ENCODE assay signal across 15 cellular contexts in the genomic region with DNA sequence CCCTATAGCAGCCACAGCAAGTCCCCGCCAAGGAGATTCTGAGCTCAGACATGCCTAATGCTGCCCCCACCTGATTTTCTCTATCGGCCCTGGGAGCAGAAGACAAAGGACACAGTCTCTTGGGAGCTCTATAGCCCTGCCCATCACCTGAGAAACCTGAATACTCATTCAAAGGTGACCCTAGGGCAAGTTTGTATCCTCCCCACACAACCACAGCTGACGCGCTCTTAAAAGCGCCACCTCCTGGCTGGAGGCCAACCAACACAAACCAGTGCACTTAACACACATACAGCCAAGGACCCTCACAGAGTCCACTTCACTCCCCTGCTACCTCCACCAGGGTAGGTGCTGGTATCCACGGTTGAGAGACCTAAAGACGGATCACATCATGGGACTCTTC. TPM values are rescaled to one million over a fixed set of nuclear protein-coding genes. Genes with fewer than 3 reads are reported as not detected.
A peak's percentile ranks its signal among the peaks of the same experiment; 100 is the strongest.
DNase-seq lines count a peak whose midpoint lies in the region; FAIRE-seq and TF ChIP-seq lines count a peak whose summit lies in the region.
"Had no signal": no experiment of that assay in that cellular context is flagged by ENCODE, and none has a peak within 500 bp of the region (broad histone marks: within the 10 kb centered on the region; RNA-seq: fewer than 3 reads in every experiment).

No MANE protein-coding gene starts in this region.

- FAIRE-seq in GM12892 (lab: Jason Lieb, UNC) = no peak
- FAIRE-seq: A204.1 had no signal

- DNase-seq in NCI-H1092 treated with DMSO at 0.1 percent for 48 hours (lab: John Stamatoyannopoulos, UW) (peak; percentile 5), NCI-H1092 (lab: John Stamatoyannopoulos, UW) (no peak), GM12864 (ENCODE audit: low read depth) (no peak), NCI-H526 (lab: John Stamatoyannopoulos, UW) (peak; percentile 31 to 46), iPS DF 4.7 (ENCODE audit: extremely low read depth, low spot score) (peak; percentile 41), mesenteric fat pad (ENCODE audit: low spot score) (no peak), GM12892 (ENCODE audit: insufficient read length) (no peak)
- no peak for DNase-seq in activated effector memory CD4-positive, alpha-beta T cell treated with anti-CD3 and anti-CD28 coated beads, Interleukin-2, amount 50 U/mL, for 16 hours
- DNase-seq: cerebellar nuclear complex, NCI-H2171 treated with DMSO at 0.1 percent for 48 hours, T1000, upper lobe of right lung had no signal

- H3K4me3 ChIP-seq in GM12864 (ENCODE audit: low read depth, low read length) = no peak overlapping the region
- H3K4me3 ChIP-seq: esophagus muscularis mucosa, hepatocyte, upper lobe of right lung had no signal

- no peak for TF ChIP-seq POLR2A in GM12892 (IDR thresholded peaks at IDR 0.05; ENCODE audit: low read depth, low read length)

- peak; percentile 24 for TF ChIP-seq CTCF in GM12864 (IDR thresholded peaks at IDR 0.05; ENCODE audit: low read depth, low read length, missing control alignments)

RNA-seq across cellular contexts. Expression of a gene that starts 8.8 kb away (rescaled TPM):
- total RNA-seq in mesenteric fat pad = not detected
- not detected for polyA plus RNA-seq in GM12892 (2012; ENCODE audit: missing spikeins)
- total RNA-seq: esophagus muscularis mucosa, upper lobe of right lung had no signal

RNA-seq across cellular contexts. Expression of a gene that starts 26.7 kb away (rescaled TPM):
- total RNA-seq in mesenteric fat pad = 1.6 TPM
- polyA plus RNA-seq in GM12892 (2012; ENCODE audit: missing spikeins) = not detected
- total RNA-seq: hepatocyte had no signal
- polyA plus RNA-seq: hepatocyte had no signal

RNA-seq across cellular contexts. Expression of a gene that starts 54.3 kb away (rescaled TPM):
- total RNA-seq in mesenteric fat pad = 9.8 TPM
- 10.5 TPM for polyA plus RNA-seq in GM12892 (2012; ENCODE audit: missing spikeins)

Comparison
In these comparisons a context has a peak if more than half of its experiments do, and no peak if none do; other contexts are left out.
1. DNase-seq: peak in NCI-H1092 treated with DMSO at 0.1 percent for 48 hours (single experiment), NCI-H526 (2 of 2) and iPS DF 4.7 (single experiment); none in NCI-H1092 (single experiment), GM12864 (single experiment), mesenteric fat pad (single experiment), activated effector memory CD4-positive, alpha-beta T cell treated with anti-CD3 and anti-CD28 coated beads, Interleukin-2, amount 50 U/mL, for 16 hours (single experiment) and GM12892 (single experiment).